ENCODE assay signal across 25 cellular contexts in genomic region chrX:149010899-149011224, GRCh38.
"Had no signal": no experiment of that assay in that cellular context is flagged by ENCODE, and none has a peak within 500 bp of the region (broad histone marks: within the 10 kb centered on the region; RNA-seq: fewer than 3 reads in every experiment).

No MANE protein-coding gene starts in this region.

- H3K9me3 ChIP-seq: esophagus muscularis mucosa, gastroesophageal sphincter, heart left ventricle, left lung, mucosa of descending colon, right lobe of liver, stomach, thyroid gland, vagina had no signal

- FAIRE-seq: endothelial cell of umbilical vein, kidney had no signal

- DNase-seq: cortex of kidney; effector memory CD4-positive, alpha-beta T cell; foreskin keratinocyte; heart left ventricle; kidney; left lung; mesenchymal stem cell; naive B cell; right lobe of liver; stimulated activated CD4-positive, alpha-beta T cell treated with anti-CD3 and anti-CD28 coated beads, Interleukin-12 subunit alpha, Interleukin-12 subunit beta, amount 100 ng/mL, for 4 hours; stimulated activated CD4-positive, alpha-beta T cell treated with anti-CD3 and anti-CD28 coated beads, Interleukin-1b, Interleukin-23, amount 100 ng/mL, for 48 hours; stimulated activated CD4-positive, alpha-beta T cell treated with anti-CD3 and anti-CD28 coated beads, Interleukin-4, amount 100 ng/mL, for 1 hour; stimulated activated CD8-positive, alpha-beta memory T cell treated with anti-CD3 and anti-CD28 coated beads, Interleukin-4, amount 100 ng/mL, for 48 hours; stimulated activated naive CD4-positive, alpha-beta T cell treated with Interleukin-2 at 50 U/mL for 16 hours; stomach; thyroid gland; trophoblast cell had no signal

- H3K4me3 ChIP-seq: esophagus muscularis mucosa, gastroesophageal sphincter, heart left ventricle, hepatocyte, left lung, mucosa of descending colon, right lobe of liver, smooth muscle cell, stomach, thyroid gland, vagina had no signal

- H3K4me1 ChIP-seq: esophagus muscularis mucosa, foreskin keratinocyte, gastroesophageal sphincter, heart left ventricle, left lung, parathyroid adenoma, right lobe of liver, stomach, vagina had no signal

- H3K36me3 ChIP-seq: esophagus muscularis mucosa, gastroesophageal sphincter, heart left ventricle, left lung, right lobe of liver, stomach, thyroid gland, vagina had no signal

- H3K27me3 ChIP-seq: esophagus muscularis mucosa, foreskin keratinocyte, gastroesophageal sphincter, heart left ventricle, hepatocyte, left lung, right lobe of liver, stomach, thyroid gland, vagina had no signal

- H3K27ac ChIP-seq: esophagus muscularis mucosa, foreskin keratinocyte, gastroesophageal sphincter, heart left ventricle, hepatocyte, left lung, parathyroid adenoma, right lobe of liver, stomach, thyroid gland, vagina had no signal
